In the genomic region with DNA sequence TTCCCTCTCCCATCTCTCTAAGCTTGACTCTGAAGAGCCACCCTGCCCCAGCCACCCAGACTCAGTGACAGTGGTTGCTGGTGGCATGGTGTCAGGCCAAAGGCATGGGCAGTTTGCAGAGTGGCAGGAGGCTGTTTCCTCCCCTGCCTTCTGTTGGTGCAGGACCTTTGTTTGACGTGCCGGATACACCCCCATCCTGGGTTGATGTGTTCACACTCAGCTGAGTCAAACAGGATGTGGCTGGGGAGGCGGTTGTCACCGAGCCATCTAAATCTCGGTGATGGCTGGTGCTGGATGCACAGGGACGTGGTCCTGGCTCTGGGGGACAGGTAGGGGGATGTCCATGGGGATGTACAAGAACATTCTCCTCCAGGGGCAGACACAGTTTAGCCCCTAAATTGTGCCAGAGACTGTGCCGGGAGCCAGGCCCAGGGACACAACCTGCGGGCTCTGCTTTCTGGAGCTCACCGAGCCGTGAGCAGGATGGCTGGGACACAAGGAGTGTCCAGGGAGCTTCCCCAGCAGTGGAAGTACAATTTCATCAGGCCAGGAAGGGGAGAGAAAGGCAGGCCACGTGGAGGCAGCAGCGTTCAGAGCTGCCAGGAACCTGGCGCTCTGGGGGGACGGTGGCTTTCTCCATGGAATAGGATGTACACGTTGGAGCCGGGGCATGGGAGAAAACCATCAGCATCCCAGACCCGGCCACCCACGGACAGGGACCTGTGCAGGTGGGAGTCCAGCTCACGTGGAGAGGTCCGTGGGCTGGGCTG, we compare ENCODE assay signal across 8 cellular contexts.
DNase-seq lines count a peak whose midpoint lies in the region; TF ChIP-seq lines count a peak whose summit lies in the region.

No MANE protein-coding gene starts in this region.

- no peaks in the 10 kb centered on the region for H3K27me3 ChIP-seq in Peyer's patch
- no peaks in the 10 kb centered on the region for H3K27me3 ChIP-seq in right atrium auricular region

- H3K4me1 ChIP-seq in HEK293 (ENCODE audit: control insufficient read depth, insufficient read depth, low read length) = no peaks in the 10 kb centered on the region
- H3K4me1 ChIP-seq in Peyer's patch = peaks cover 0 to 60% (median 50%) of the 10 kb centered on the region in 4 donors
- peaks cover 0 to 67% of the 10 kb centered on the region in 2 donors for H3K4me1 ChIP-seq in right atrium auricular region

- H3K27ac ChIP-seq in HEK293 (ENCODE audit: extremely low read depth, low read depth, low read length) (no peak overlapping the region), Peyer's patch (peak overlapping the region; percentile 76 to 89 (median 81)), right atrium auricular region (peak overlapping the region; percentile 9 to 30)

- no peak overlapping the region for H3K4me3 ChIP-seq in HEK293 (ENCODE audit: low read depth, low read length)
- H3K4me3 ChIP-seq in Peyer's patch = peak overlapping the region in 3 of 4 donors; percentile 22 to 41 (median 35)
- no peak overlapping the region for H3K4me3 ChIP-seq in right atrium auricular region

- TF ChIP-seq CTCF in HEK293 (tag by site-specific recombination; IDR thresholded peaks at IDR 0.05) (no peak), Peyer's patch (IDR thresholded peaks at IDR 0.05) (no peak), right atrium auricular region (IDR thresholded peaks at IDR 0.05) (no peak)

- CTCF ChIA-PET in HEK293 (lab: Yijun Ruan, JAX) = interaction anchor here (1.0 kb wide), 1 partner anchor 16 kb away, joined by 3 read pairs; no protein-coding TSS in a partner anchor

- no peaks in the 10 kb centered on the region for H3K9me3 ChIP-seq in HEK293 (ENCODE audit: control insufficient read depth, insufficient read depth, low read depth, low read length)
- H3K9me3 ChIP-seq in Peyer's patch = no peaks in the 10 kb centered on the region
- H3K9me3 ChIP-seq in right atrium auricular region = no peaks in the 10 kb centered on the region

- H3K36me3 ChIP-seq in HEK293 (ENCODE audit: control insufficient read depth in 2 of 2, insufficient read depth in 1 of 2, low read length in 2 of 2) (peaks cover 0 to 39% of the 10 kb centered on the region in 2 experiments; a peak in 1 of 3 replicates), Peyer's patch (peaks cover 0 to 23% (median 0%) of the 10 kb centered on the region in 3 donors), right atrium auricular region (peaks cover 13% of the 10 kb centered on the region)

- DNase-seq in GDM1 (lab: John Stamatoyannopoulos, UW) (peak; percentile 44), Peyer's patch (peak in 2 of 3 donors; percentile 95), right atrium auricular region (ENCODE audit: low spot score) (no peak), mesenteric fat pad (ENCODE audit: low spot score) (no peak), NCI-H187 treated with DMSO at 0.1 percent for 48 hours (lab: John Stamatoyannopoulos, UW) (no peak)
- DNase-seq in activated effector memory CD4-positive, alpha-beta T cell treated with anti-CD3 and anti-CD28 coated beads, Interleukin-2, amount 50 U/mL, for 16 hours = peak; percentile 93
- DNase-seq in stimulated activated CD4-positive, alpha-beta T cell treated with anti-CD3 and anti-CD28 coated beads, Interleukin-4, amount 100 ng/mL, for 24 hours = peak; percentile 88

- TF ChIP-seq POLR2A in Peyer's patch (IDR thresholded peaks at IDR 0.05) = no peak

- POLR2A ChIA-PET in HEK293 (lab: Yijun Ruan, JAX) = no interaction called here

TF ChIP-seq in HEK293, 187 proteins besides CTCF, POLR2A, EP300 and RAD21:
- TF ChIP-seq EGR2 (tag by site-specific recombination; IDR thresholded peaks at IDR 0.05; ENCODE audit: low read depth) (peak; percentile 56), ZBTB8A (tag by site-specific recombination; IDR thresholded peaks at IDR 0.05) (no peak), ZNF140 (tag by site-specific recombination; IDR thresholded peaks at IDR 0.05) (no peak), GLIS1 (tag by site-specific recombination; IDR thresholded peaks at IDR 0.05) (no peak), ZFHX2 (tag by site-specific recombination; conservative IDR thresholded peaks at IDR 0.05) (peak; percentile 47), ZNF19 (tag by site-specific recombination; IDR thresholded peaks at IDR 0.05; ENCODE audit: low read depth) (no peak)

Comparison
In these comparisons a context has a peak if more than half of its experiments do, and no peak if none do; other contexts are left out.
1. DNase-seq: peak in GDM1 (single experiment), Peyer's patch (2 of 3), activated effector memory CD4-positive, alpha-beta T cell treated with anti-CD3 and anti-CD28 coated beads, Interleukin-2, amount 50 U/mL, for 16 hours (single experiment) and stimulated activated CD4-positive, alpha-beta T cell treated with anti-CD3 and anti-CD28 coated beads, Interleukin-4, amount 100 ng/mL, for 24 hours (single experiment); none in right atrium auricular region (single experiment), mesenteric fat pad (single experiment) and NCI-H187 treated with DMSO at 0.1 percent for 48 hours (single experiment).
2. H3K4me3 ChIP-seq: peak in Peyer's patch (3 of 4); none in HEK293 (single experiment) and right atrium auricular region (0 of 2).